Comparison of ENCODE assay signal across 1 cellular context in genomic region chrX:136215559-136215958, GRCh38.
TF ChIP-seq lines count a peak whose summit lies in the region.

No MANE protein-coding gene starts in this region.

TF ChIP-seq in IMR-90, 13 proteins besides CTCF, POLR2A, EP300 and RAD21 (continued from another document):
- TF ChIP-seq CHD1 (IDR thresholded peaks at IDR 0.05; ENCODE audit: low read depth, low read length): no peak
- no peak for TF ChIP-seq ELK1 (IDR thresholded peaks at IDR 0.05; ENCODE audit: borderline replicate concordance, low read depth, low read length)
TF ChIP-seq in IMR-90: peak in this region for 0.
